In genomic region chr1:211215577-211215976, GRCh38 we compare ENCODE assay signal across 34 cellular contexts.
"Had no signal": no experiment of that assay in that cellular context is flagged by ENCODE, and none has a peak within 500 bp of the region (broad histone marks: within the 10 kb centered on the region; RNA-seq: fewer than 3 reads in every experiment).

No MANE protein-coding gene starts in this region.

- DNase-seq: Karpas-422, Kasumi-1, MG63, MM.1S, MV-4-11, NCI-H1048, NCI-H1092, NCI-H1092 treated with DMSO at 0.1 percent for 48 hours, NCI-H1105, NCI-H1105 treated with DMSO at 0.1 percent for 48 hours, NCI-H1417, NCI-H1417 treated with DMSO at 0.1 percent for 48 hours, NCI-H1436, NCI-H1436 treated with DMSO at 0.1 percent for 48 hours, NCI-H146, NCI-H1694, NCI-H1694 treated with DMSO at 0.1 percent for 48 hours, NCI-H187, NCI-H187 treated with DMSO at 0.1 percent for 48 hours, NCI-H1930, NCI-H2029, NCI-H2029 treated with DMSO at 0.1 percent for 48 hours, NCI-H2081, NCI-H2081 treated with DMSO at 0.1 percent for 48 hours, NCI-H2107, NCI-H2171, NCI-H2171 treated with DMSO at 0.1 percent for 48 hours, NCI-H2227 treated with DMSO at 0.1 percent for 48 hours, NCI-H226, NCI-H345, NCI-H446, NCI-H446 treated with DMSO at 0.1 percent for 48 hours, NCI-H510A had no signal

- H3K27ac ChIP-seq: KMS-11 had no signal

- H3K4me3 ChIP-seq: MG63 had no signal

- H3K9ac ChIP-seq: KMS-11 had no signal

- H3K36me3 ChIP-seq: MG63 had no signal

- H3K9me3 ChIP-seq: MG63 had no signal

- H3K27me3 ChIP-seq: MG63 had no signal

- H3K4me2 ChIP-seq: KMS-11 had no signal
